Comparison of ENCODE assay signal across 3 cellular contexts in the genomic region with DNA sequence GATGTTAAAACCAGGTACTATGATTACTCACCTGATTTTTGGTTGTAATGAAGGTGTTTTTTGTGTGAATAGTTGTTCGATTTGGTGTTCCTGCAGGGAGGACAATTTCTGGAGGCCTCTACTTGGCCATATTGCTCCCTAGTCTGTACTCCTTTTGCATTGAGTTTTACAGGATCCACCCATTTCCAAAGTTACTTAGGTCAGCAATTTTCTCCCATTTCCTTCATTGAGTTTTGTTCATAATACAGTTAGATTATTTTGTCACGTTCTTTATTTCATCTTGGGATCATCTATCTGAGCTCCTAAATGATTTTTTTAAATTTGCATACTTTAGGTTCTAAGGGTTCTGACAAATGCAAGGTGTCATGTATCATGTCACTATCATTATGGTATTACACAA.
TF ChIP-seq lines count a peak whose summit lies in the region.

No MANE protein-coding gene starts in this region.

TF ChIP-seq in HepG2, 621 proteins besides CTCF, POLR2A, EP300 and RAD21:
- TF ChIP-seq MAFK (conservative IDR thresholded peaks at IDR 0.05 in 1 of 2, IDR thresholded peaks at IDR 0.05 in 1 of 2; ENCODE audit: low read length in 2 of 2) (peak; percentile 87 to 95), MAFF (IDR thresholded peaks at IDR 0.05; ENCODE audit: low read depth, low read length) (peak; percentile 90)
- TF ChIP-seq, protein P1, sequence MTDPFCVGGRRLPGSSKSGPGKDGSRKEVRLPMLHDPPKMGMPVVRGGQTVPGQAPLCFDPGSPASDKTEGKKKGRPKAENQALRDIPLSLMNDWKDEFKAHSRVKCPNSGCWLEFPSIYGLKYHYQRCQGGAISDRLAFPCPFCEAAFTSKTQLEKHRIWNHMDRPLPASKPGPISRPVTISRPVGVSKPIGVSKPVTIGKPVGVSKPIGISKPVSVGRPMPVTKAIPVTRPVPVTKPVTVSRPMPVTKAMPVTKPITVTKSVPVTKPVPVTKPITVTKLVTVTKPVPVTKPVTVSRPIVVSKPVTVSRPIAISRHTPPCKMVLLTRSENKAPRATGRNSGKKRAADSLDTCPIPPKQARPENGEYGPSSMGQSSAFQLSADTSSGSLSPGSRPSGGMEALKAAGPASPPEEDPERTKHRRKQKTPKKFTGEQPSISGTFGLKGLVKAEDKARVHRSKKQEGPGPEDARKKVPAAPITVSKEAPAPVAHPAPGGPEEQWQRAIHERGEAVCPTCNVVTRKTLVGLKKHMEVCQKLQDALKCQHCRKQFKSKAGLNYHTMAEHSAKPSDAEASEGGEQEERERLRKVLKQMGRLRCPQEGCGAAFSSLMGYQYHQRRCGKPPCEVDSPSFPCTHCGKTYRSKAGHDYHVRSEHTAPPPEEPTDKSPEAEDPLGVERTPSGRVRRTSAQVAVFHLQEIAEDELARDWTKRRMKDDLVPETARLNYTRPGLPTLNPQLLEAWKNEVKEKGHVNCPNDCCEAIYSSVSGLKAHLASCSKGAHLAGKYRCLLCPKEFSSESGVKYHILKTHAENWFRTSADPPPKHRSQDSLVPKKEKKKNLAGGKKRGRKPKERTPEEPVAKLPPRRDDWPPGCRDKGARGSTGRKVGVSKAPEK (CRISPR knock-in tag; IDR thresholded peaks at IDR 0.05; ENCODE audit: borderline replicate concordance): no peak

TF ChIP-seq in IMR-90, 13 proteins besides CTCF, POLR2A, EP300 and RAD21:
- TF ChIP-seq MAFK (IDR thresholded peaks at IDR 0.05; ENCODE audit: low read depth, low read length) (peak; percentile 93), MAZ (IDR thresholded peaks at IDR 0.05; ENCODE audit: borderline replicate concordance, low read depth, low read length) (no peak)

TF ChIP-seq in H1, 55 proteins besides CTCF, POLR2A, EP300 and RAD21:
- TF ChIP-seq, protein P2, sequence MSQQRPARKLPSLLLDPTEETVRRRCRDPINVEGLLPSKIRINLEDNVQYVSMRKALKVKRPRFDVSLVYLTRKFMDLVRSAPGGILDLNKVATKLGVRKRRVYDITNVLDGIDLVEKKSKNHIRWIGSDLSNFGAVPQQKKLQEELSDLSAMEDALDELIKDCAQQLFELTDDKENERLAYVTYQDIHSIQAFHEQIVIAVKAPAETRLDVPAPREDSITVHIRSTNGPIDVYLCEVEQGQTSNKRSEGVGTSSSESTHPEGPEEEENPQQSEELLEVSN (IDR thresholded peaks at IDR 0.05): no peak
- no peak for TF ChIP-seq EGR1 (IDR thresholded peaks at IDR 0.05; ENCODE audit: borderline replicate concordance, low read depth, low read length)
- no peak for TF ChIP-seq CTBP2 (IDR thresholded peaks at IDR 0.05; ENCODE audit: borderline replicate concordance, insufficient read depth, insufficient read length, low read length)
- peak; percentile 64; the same call in 1 of the 2 replicates for TF ChIP-seq MAFK (IDR thresholded peaks at IDR 0.05; ENCODE audit: low read depth, low read length)
